1 cellular context compared by ENCODE assay signal in the genomic region with DNA sequence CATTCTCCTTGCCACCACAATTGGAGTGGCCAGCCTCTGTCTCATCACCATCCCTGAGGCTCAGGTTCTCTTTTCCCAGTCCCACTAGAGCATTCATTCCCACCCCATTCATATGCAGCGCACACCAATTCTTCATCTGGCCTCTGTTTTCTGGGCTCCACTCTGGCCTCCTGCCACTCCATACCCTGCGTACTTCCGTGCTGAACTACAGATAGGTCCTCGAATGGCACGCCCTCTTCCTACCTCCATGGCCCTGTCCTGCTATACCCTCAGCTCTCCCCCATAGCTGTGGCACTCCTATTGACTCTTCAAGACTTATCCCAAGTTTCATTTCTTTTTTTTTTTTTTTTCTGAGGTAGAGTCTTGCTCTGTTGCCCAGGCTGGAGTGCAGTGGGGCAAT.
TF ChIP-seq lines count a peak whose summit lies in the region.

No MANE protein-coding gene starts in this region.

TF ChIP-seq in IMR-90, 13 proteins besides CTCF, POLR2A, EP300 and RAD21:
- no peak for TF ChIP-seq ELK1 (IDR thresholded peaks at IDR 0.05; ENCODE audit: borderline replicate concordance, low read depth, low read length)
- TF ChIP-seq SMC3 (IDR thresholded peaks at IDR 0.05; ENCODE audit: low read depth, low read length): no peak
- no peak for TF ChIP-seq MAFK (IDR thresholded peaks at IDR 0.05; ENCODE audit: low read depth, low read length)
- no peak for TF ChIP-seq RCOR1 (IDR thresholded peaks at IDR 0.05; ENCODE audit: insufficient replicate concordance, low read length)
- no peak for TF ChIP-seq FOS (IDR thresholded peaks at IDR 0.05; ENCODE audit: low read depth, low read length)
- no peak for TF ChIP-seq USF2 (IDR thresholded peaks at IDR 0.05; ENCODE audit: low read depth, low read length)
- TF ChIP-seq CEBPB (IDR thresholded peaks at IDR 0.05; ENCODE audit: low read depth, low read length): no peak
- no peak for TF ChIP-seq MAZ (IDR thresholded peaks at IDR 0.05; ENCODE audit: borderline replicate concordance, low read depth, low read length)
- no peak for TF ChIP-seq BHLHE40 (IDR thresholded peaks at IDR 0.05; ENCODE audit: low read depth, low read length)
- TF ChIP-seq NFE2L2 (IDR thresholded peaks at IDR 0.05; ENCODE audit: low read depth, low read length): no peak
- TF ChIP-seq CHD1 (IDR thresholded peaks at IDR 0.05; ENCODE audit: low read depth, low read length): no peak
- no peak for TF ChIP-seq RFX5 (IDR thresholded peaks at IDR 0.05; ENCODE audit: low read depth, low read length)
- no peak for TF ChIP-seq MXI1 (IDR thresholded peaks at IDR 0.05; ENCODE audit: borderline replicate concordance, low read depth, low read length)
